15 cellular contexts compared by ENCODE assay signal in the genomic region with DNA sequence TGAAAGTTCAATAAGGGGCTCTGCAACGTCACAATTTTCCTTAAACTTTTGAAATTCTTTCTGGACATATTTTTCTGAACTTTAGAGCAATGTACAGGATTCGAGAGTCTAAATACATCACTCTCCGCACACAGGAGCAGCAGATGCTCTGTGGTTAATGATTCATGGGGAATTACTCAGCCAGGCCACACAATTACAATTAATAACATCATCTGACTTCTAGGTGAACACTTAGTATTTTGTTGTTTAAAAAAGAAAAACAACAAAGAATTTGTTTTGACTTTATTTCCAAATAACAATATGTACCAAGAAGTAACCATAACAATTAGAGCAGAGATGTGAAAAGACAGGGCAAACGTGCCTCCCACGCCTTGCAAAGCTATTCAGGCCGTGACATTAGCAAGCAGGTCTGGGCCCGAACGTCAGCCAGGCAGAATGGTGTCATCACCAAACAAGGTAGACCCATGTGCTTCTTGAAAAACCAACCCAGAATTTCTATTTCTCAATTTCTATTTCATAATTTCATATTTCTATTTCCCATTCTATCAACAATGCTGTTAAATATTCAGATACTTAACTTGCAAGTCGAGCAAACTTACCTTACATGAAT.
DNase-seq lines count a peak whose midpoint lies in the region; ATAC-seq, FAIRE-seq and TF ChIP-seq lines count a peak whose summit lies in the region.
"Had no signal": no experiment of that assay in that cellular context is flagged by ENCODE, and none has a peak within 500 bp of the region (broad histone marks: within the 10 kb centered on the region; RNA-seq: fewer than 3 reads in every experiment).

No MANE protein-coding gene starts in this region.

- no peak overlapping the region for H3K9ac ChIP-seq in K562 (ENCODE audit: insufficient read depth in 1 of 2, low read depth in 2 of 2, low read length in 2 of 2)
- H3K9ac ChIP-seq in kidney (ENCODE audit: low read length in 2 of 2) = no peak overlapping the region
- H3K9ac ChIP-seq: BLaER1 treated with 17β-estradiol and CSF1 and Interleukin-3, amounts not matched to agents 10 nM and 100 nM had no signal

- CTCF ChIA-PET in K562 (lab: Yijun Ruan, JAX; ENCODE audit: low intra/inter-chr PET ratio) = no interaction called here

- DNase-seq in AG09309 (ENCODE audit: low read depth) (peak; percentile 8), HT1080 (ENCODE audit: low read depth) (peak; percentile 75), K562 (ENCODE audit: extremely low read depth in 1 of 4, low spot score in 3 of 4) (no peak), kidney (no peak), NCI-H146 treated with DMSO at 0.1 percent for 48 hours (lab: John Stamatoyannopoulos, UW; ENCODE audit: unreplicated experiment) (no peak)
- no peak for DNase-seq in activated naive CD4-positive, alpha-beta T cell treated with anti-CD3 and anti-CD28 coated beads, Interleukin-2, amount 50 U/mL, for 16 hours
- DNase-seq: activated CD4-positive, CD25-positive, alpha-beta regulatory T cell treated with anti-CD3 and anti-CD28 coated beads, Interleukin-2, amount 50 U/mL, for 72 hours; activated T-cell treated with anti-CD3 and anti-CD28 coated beads, Interleukin-2, amount 50 U/mL, for 4 hours; immature natural killer cell; KBM-7; stimulated activated naive CD8-positive, alpha-beta T cell treated with anti-CD3 and anti-CD28 coated beads, Interleukin-15, amount 100 ng/mL, for 72 hours had no signal

- H3K27ac ChIP-seq in K562 (ENCODE audit: extremely low read depth, low read depth, low read length) = no peak overlapping the region
- no peak overlapping the region for H3K27ac ChIP-seq in kidney (ENCODE audit: low read depth in 2 of 2, low read length in 2 of 2)
- H3K27ac ChIP-seq: BLaER1 treated with 17β-estradiol and CSF1 and Interleukin-3, amounts not matched to agents 10 nM and 100 nM; right atrium auricular region had no signal

- POLR2A ChIA-PET in K562 (lab: Yijun Ruan, JAX) = no interaction called here

- intact Hi-C loops in K562 (cut with micrococcal nuclease) = no loop called here
- intact Hi-C loops in kidney (cut with DNase I) = no loop called here

- no peaks in the 10 kb centered on the region for H3K79me2 ChIP-seq in K562 (ENCODE audit: control insufficient read depth, insufficient read depth, low read length)

- no peaks in the 10 kb centered on the region for H3K9me1 ChIP-seq in K562 (ENCODE audit: control insufficient read depth, insufficient read depth, low read length)

- H4K20me1 ChIP-seq in K562 (replicated peaks; ENCODE audit: control insufficient read depth, insufficient read depth, low read length) = no peaks in the 10 kb centered on the region
- H4K20me1 ChIP-seq: BLaER1 treated with 17β-estradiol and CSF1 and Interleukin-3, amounts not matched to agents 10 nM and 100 nM had no signal

- TF ChIP-seq EP300 in K562 (IDR thresholded peaks at IDR 0.05; ENCODE audit: low read length) = no peak

- ATAC-seq in K562 = no peak
- no peak for ATAC-seq in GM19452 (IDR thresholded peaks at IDR 0.05; ENCODE audit: unreplicated experiment)
- ATAC-seq: activated T-cell treated with anti-CD3 and anti-CD28 coated beads, Interleukin-2, amount 50 U/mL, for 4 hours; stimulated activated naive CD8-positive, alpha-beta T cell treated with anti-CD3 and anti-CD28 coated beads, Interleukin-15, amount 100 ng/mL, for 72 hours had no signal

- no peak overlapping the region for H3K4me3 ChIP-seq in AG09309 (ENCODE audit: control insufficient read depth, low read depth, low read length)
- H3K4me3 ChIP-seq in K562 = no peak overlapping the region
- no peak overlapping the region for H3K4me3 ChIP-seq in kidney (ENCODE audit: low read length in 2 of 2)
- H3K4me3 ChIP-seq: BLaER1 treated with 17β-estradiol and CSF1 and Interleukin-3, amounts not matched to agents 10 nM and 100 nM; right atrium auricular region had no signal

- under 1% methylated on average over 9 of the region's 9 CpGs for WGBS in K562 (ENCODE audit: insufficient coverage, low coverage, missing lambda C conversion rate)

- FAIRE-seq in K562 (lab: Jason Lieb, UNC) (no peak), islet of Langerhans (lab: Jason Lieb, UNC) (peak; percentile 99), kidney (lab: Jason Lieb, UNC) (no peak)

- TF ChIP-seq POLR2A in K562 (conservative IDR thresholded peaks at IDR 0.05) = no peak

- TF ChIP-seq RAD21 in K562 (CRISPR knock-in tag; conservative IDR thresholded peaks at IDR 0.05 in 1 of 2, IDR thresholded peaks at IDR 0.05 in 1 of 2) = no peak

- no TSS peak for BruUV-seq in K562 (replicated peaks; lab: Mats Ljungman, UMichigan)

- peaks cover 0 to 8% of the 10 kb centered on the region in 2 experiments; a peak in 2 of 5 replicates for H3K27me3 ChIP-seq in K562 (ENCODE audit: control insufficient read depth in 2 of 2, insufficient read depth in 2 of 2, low read length in 2 of 2)
- H3K27me3 ChIP-seq: BLaER1 treated with 17β-estradiol and CSF1 and Interleukin-3, amounts not matched to agents 10 nM and 100 nM; right atrium auricular region had no signal

- TF ChIP-seq CTCF in AG09309 (IDR thresholded peaks at IDR 0.05; ENCODE audit: control insufficient read depth, insufficient read depth, low read depth, low read length, missing control alignments) (no peak), K562 (IDR thresholded peaks at IDR 0.05 in 2 of 3, conservative IDR thresholded peaks at IDR 0.05 in 1 of 3; ENCODE audit: insufficient read depth in 2 of 3, low read depth in 1 of 3, low read length in 3 of 3) (no peak), kidney (IDR thresholded peaks at IDR 0.05; ENCODE audit: borderline replicate concordance, extremely low read depth, insufficient read depth) (no peak)

- no peak overlapping the region for H3K4me2 ChIP-seq in K562 (ENCODE audit: insufficient read depth, low read length)
- H3K4me2 ChIP-seq: BLaER1 treated with 17β-estradiol and CSF1 and Interleukin-3, amounts not matched to agents 10 nM and 100 nM had no signal

- no peak overlapping the region for H2AFZ ChIP-seq in K562 (ENCODE audit: low read depth, low read length)

- H3K9me3 ChIP-seq in K562 (replicated peaks; ENCODE audit: control insufficient read depth, insufficient read depth, low read depth, low read length) (no peaks in the 10 kb centered on the region), kidney (ENCODE audit: control insufficient read depth in 1 of 2, low read length in 2 of 2) (no peaks in the 10 kb centered on the region)
- H3K9me3 ChIP-seq: right atrium auricular region had no signal

- no peaks in the 10 kb centered on the region for H3K36me3 ChIP-seq in K562 (ENCODE audit: control insufficient read depth, insufficient read depth, low read length)
- H3K36me3 ChIP-seq in kidney (ENCODE audit: control insufficient read depth in 1 of 2, insufficient read depth in 2 of 2, low read length in 2 of 2) = no peaks in the 10 kb centered on the region
- H3K36me3 ChIP-seq: BLaER1 treated with 17β-estradiol and CSF1 and Interleukin-3, amounts not matched to agents 10 nM and 100 nM; right atrium auricular region had no signal

- in situ Hi-C loops in K562 (cut with MboI) = no loop called here

- H3K4me1 ChIP-seq in K562 (replicated peaks in 1 of 2; ENCODE audit: control insufficient read depth in 2 of 2, insufficient read depth in 2 of 2, low read length in 2 of 2) (no peaks in the 10 kb centered on the region), kidney (ENCODE audit: control insufficient read depth in 1 of 2, insufficient read depth in 1 of 2, low read depth in 1 of 2, low read length in 2 of 2) (no peaks in the 10 kb centered on the region)
- H3K4me1 ChIP-seq: BLaER1 treated with 17β-estradiol and CSF1 and Interleukin-3, amounts not matched to agents 10 nM and 100 nM; right atrium auricular region had no signal

TF ChIP-seq in K562, 482 proteins besides CTCF, POLR2A, EP300 and RAD21:
- 0 out of 2 replicates have a peak, but pooled peaks have one; percentile 18 for TF ChIP-seq FOSL1 (tag; conservative IDR thresholded peaks at IDR 0.05)
- TF ChIP-seq TAF1 (IDR thresholded peaks at IDR 0.05; ENCODE audit: control insufficient read depth, extremely low read depth, insufficient read depth, low read length, severe bottlenecking) = no peak

Comparison
In these comparisons a context has a peak if more than half of its experiments do, and no peak if none do; other contexts are left out.
1. DNase-seq: peak in AG09309 (single experiment) and HT1080 (single experiment); none in K562 (0 of 4), kidney (single experiment), NCI-H146 treated with DMSO at 0.1 percent for 48 hours (single experiment) and activated naive CD4-positive, alpha-beta T cell treated with anti-CD3 and anti-CD28 coated beads, Interleukin-2, amount 50 U/mL, for 16 hours (single experiment).